Comparison of ENCODE assay signal across 9 cellular contexts in genomic region chr1:226708967-226709396, GRCh38. TPM values are rescaled to one million over a fixed set of nuclear protein-coding genes. Genes with fewer than 3 reads are reported as not detected.
DNase-seq lines count a peak whose midpoint lies in the region; ATAC-seq and TF ChIP-seq lines count a peak whose summit lies in the region.
"Had no signal": no experiment of that assay in that cellular context is flagged by ENCODE, and none has a peak within 500 bp of the region (broad histone marks: within the 10 kb centered on the region; RNA-seq: fewer than 3 reads in every experiment).

No MANE protein-coding gene starts in this region.

- CTCF ChIA-PET in AG04450 (lab: Charles Lee) = no interaction called here

- peaks cover 93% of the 10 kb centered on the region for H4K20me1 ChIP-seq in Karpas-422 (ENCODE audit: insufficient read depth, low read depth, low read length)

- H3K4me1 ChIP-seq in Karpas-422 (ENCODE audit: low read length) = peaks cover 100% of the 10 kb centered on the region

- no peaks in the 10 kb centered on the region for H3K9me2 ChIP-seq in Karpas-422 (replicated peaks; ENCODE audit: insufficient read depth, low read length)

- H3K4me3 ChIP-seq in AG04450 (ENCODE audit: low read depth, low read length) (no peak overlapping the region), Karpas-422 (ENCODE audit: low read length) (peak overlapping the region; percentile 5; the same call in 1 of the 2 replicates)

- peak overlapping the region; percentile 57 for H3K27ac ChIP-seq in AG04450 (ENCODE audit: low read depth, low read length)
- no peak overlapping the region; the same call in none of the 2 replicates for H3K27ac ChIP-seq in Karpas-422 (ENCODE audit: low read length)

- POLR2A ChIA-PET in AG04450 (lab: Yijun Ruan, JAX) = no interaction called here

- no peak for DNase-seq in AG04450 (ENCODE audit: low read depth, low spot score)
- DNase-seq in Karpas-422 = no peak
- no peak for DNase-seq in natural killer cell
- no peak for DNase-seq in NCI-H1105 treated with DMSO at 0.1 percent for 48 hours (lab: John Stamatoyannopoulos, UW)
- no peak for DNase-seq in activated CD4-positive, CD25-positive, alpha-beta regulatory T cell treated with anti-CD3 and anti-CD28 coated beads, Interleukin-2, amount 50 U/mL, for 72 hours
- DNase-seq: mesendoderm had no signal

- peak overlapping the region; percentile 39 for H3K9ac ChIP-seq in Karpas-422 (ENCODE audit: low read length)

- no peaks in the 10 kb centered on the region for H3K9me3 Mint-ChIP-seq in brain
- peaks cover 0 to 2% of the 10 kb centered on the region in 2 donors for H3K9me3 Mint-ChIP-seq in natural killer cell

- H3K36me3 Mint-ChIP-seq in brain (no peaks in the 10 kb centered on the region), natural killer cell (no peaks in the 10 kb centered on the region)

- peaks cover 53% of the 10 kb centered on the region for H3K36me3 ChIP-seq in Karpas-422 (ENCODE audit: insufficient read depth, low read length)

- peaks cover 79% of the 10 kb centered on the region for H3K4me1 Mint-ChIP-seq in brain
- peaks cover 72 to 81% of the 10 kb centered on the region in 2 donors for H3K4me1 Mint-ChIP-seq in natural killer cell

- peaks cover 96% of the 10 kb centered on the region for H3K79me2 ChIP-seq in Karpas-422 (ENCODE audit: low read length)

- H3K27me3 ChIP-seq in AG04450 (ENCODE audit: control insufficient read depth, insufficient read depth, low read length) (no peaks in the 10 kb centered on the region), Karpas-422 (ENCODE audit: low read length) (no peaks in the 10 kb centered on the region)

- H3K27ac Mint-ChIP-seq in brain = peak overlapping the region in 4 of 5 experiments; percentile 61 to 92 (median 75)
- peak overlapping the region; percentile 91 for H3K27ac Mint-ChIP-seq in natural killer cell

- ATAC-seq in natural killer cell (peak in 2 of 3 donors; percentile 22 to 46), HG03175 (IDR thresholded peaks at IDR 0.05; ENCODE audit: unreplicated experiment) (no peak), GM19455 (IDR thresholded peaks at IDR 0.05; ENCODE audit: unreplicated experiment) (no peak)

- intact Hi-C loops in natural killer cell (cut with micrococcal nuclease) = no loop called here

- H3K4me2 ChIP-seq in Karpas-422 (ENCODE audit: low read depth, low read length, poor library complexity, severe bottlenecking) = peak overlapping the region; percentile 39

- H3K4me3 Mint-ChIP-seq in brain (no peak overlapping the region), natural killer cell (no peak overlapping the region)

- TF ChIP-seq CTCF in AG04450 (IDR thresholded peaks at IDR 0.05; ENCODE audit: low read depth, low read length) = no peak
- TF ChIP-seq CTCF in brain (conservative IDR thresholded peaks at IDR 0.05) = no peak
- TF ChIP-seq CTCF in natural killer cell (IDR thresholded peaks at IDR 0.05) = no peak

- H2AFZ ChIP-seq in Karpas-422 (ENCODE audit: low read length) = no peak overlapping the region

- H3K9me3 ChIP-seq in AG04450 (ENCODE audit: control insufficient read depth, insufficient read depth, low read length) (no peaks in the 10 kb centered on the region), Karpas-422 (ENCODE audit: low read length) (no peaks in the 10 kb centered on the region)

- H3K27me3 Mint-ChIP-seq in brain (peaks cover 3% of the 10 kb centered on the region), natural killer cell (ENCODE audit: low read depth in 2 of 2) (no peaks in the 10 kb centered on the region)

RNA-seq across cellular contexts. Expression of gene ITPKB, which starts 30.1 kb away (rescaled TPM):
- polyA plus RNA-seq in AG04450 (2011; rRNA removed) = 2.8 and 3.0 TPM in 2 replicates
- 7.9 and 9.4 TPM in 2 replicates for polyA minus RNA-seq in AG04450 (2011; rRNA and poly(A)+ RNA removed)
- total RNA-seq in Karpas-422 (2014; rRNA removed; shearing (Covaris generic); ENCODE audit: low replicate concordance) = 79.0 and 132 TPM in 2 replicates
- polyA plus RNA-seq in brain (ENCODE audit: insufficient read depth, low read depth, low replicate concordance) = 85.7 TPM
- 100 to 1,000 TPM in 1 of 3 donors, 10 to 100 TPM in 2; 92.2 to 133 (median 99.0) TPM for total RNA-seq in natural killer cell

Comparison
In these comparisons a context has a peak if more than half of its experiments do, and no peak if none do; other contexts are left out.
1. ATAC-seq: peak in natural killer cell (2 of 3); none in HG03175 (single experiment) and GM19455 (single experiment).